8 cellular contexts compared by ENCODE assay signal in the genomic region with DNA sequence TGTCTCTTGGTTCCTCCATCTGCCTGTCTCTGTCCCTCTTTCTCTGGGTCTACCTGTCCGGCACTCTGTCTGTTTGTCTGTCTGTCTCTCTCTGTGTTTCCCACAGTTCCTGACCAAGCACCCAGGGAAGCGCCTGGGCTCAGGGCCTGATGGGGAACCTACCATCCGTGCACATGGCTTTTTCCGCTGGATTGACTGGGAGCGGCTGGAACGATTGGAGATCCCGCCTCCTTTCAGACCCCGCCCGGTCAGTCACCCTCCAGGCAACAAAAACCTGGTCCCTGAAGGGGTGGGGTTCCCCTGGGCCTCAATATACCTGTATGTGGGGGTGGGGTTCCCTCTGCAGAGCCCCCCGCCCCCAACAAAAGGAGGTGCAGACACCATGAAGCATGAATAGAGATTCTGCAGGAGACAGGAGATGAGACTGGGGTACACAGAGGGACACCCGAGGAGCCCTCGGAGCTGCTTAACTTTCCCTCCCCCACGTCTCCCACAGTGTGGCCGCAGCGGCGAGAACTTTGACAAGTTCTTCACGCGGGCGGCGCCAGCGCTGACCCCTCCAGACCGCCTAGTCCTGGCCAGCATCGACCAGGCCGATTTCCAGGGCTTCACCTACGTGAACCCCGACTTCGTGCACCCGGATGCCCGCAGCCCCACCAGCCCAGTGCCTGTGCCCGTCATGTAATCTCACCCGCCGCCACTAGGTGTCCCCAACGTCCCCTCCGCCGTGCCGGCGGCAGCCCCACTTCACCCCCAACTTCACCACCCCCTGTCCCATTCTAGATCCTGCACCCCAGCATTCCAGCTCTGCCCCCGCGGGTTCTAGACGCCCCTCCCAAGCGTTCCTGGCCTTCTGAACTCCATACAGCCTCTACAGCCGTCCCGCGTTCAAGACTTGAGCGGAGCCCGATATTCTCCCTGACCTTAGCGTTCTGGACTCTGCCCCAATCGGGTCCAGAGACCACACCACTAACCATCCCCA. TPM values are rescaled to one million over a fixed set of nuclear protein-coding genes. Genes with fewer than 3 reads are reported as not detected.
DNase-seq lines count a peak whose midpoint lies in the region; ATAC-seq and TF ChIP-seq lines count a peak whose summit lies in the region.

No MANE protein-coding gene starts in this region.

- no peaks in the 10 kb centered on the region for H3K9me3 Mint-ChIP-seq in activated CD4-positive, alpha-beta T cell treated with anti-CD3 and anti-CD28 coated beads, Interleukin-2, amount 10 ng/mL, durations not matched to agents 7 days and 5 days

- intact Hi-C loops in mucosa of descending colon (cut with DNase I, micrococcal nuclease), result no loop called here

- H3K36me3 Mint-ChIP-seq in activated CD4-positive, alpha-beta T cell treated with anti-CD3 and anti-CD28 coated beads, Interleukin-2, amount 10 ng/mL, durations not matched to agents 7 days and 5 days (ENCODE audit: low read depth), result no peaks in the 10 kb centered on the region

- no peak overlapping the region for H3K4me3 ChIP-seq in mucosa of descending colon

- CTCF ChIA-PET in activated CD4-positive, alpha-beta T cell treated with anti-CD3 and anti-CD28 coated beads, Interleukin-2, amount 10 ng/mL, durations not matched to agents 7 days and 5 days (lab: Charles Lee), result interaction anchor here (0.6 kb wide), 2 partner anchors 140 to 510 kb away, joined by 3 to 6 read pairs; no protein-coding TSS in a partner anchor

- H3K4me1 Mint-ChIP-seq in activated CD4-positive, alpha-beta T cell treated with anti-CD3 and anti-CD28 coated beads, Interleukin-2, amount 10 ng/mL, durations not matched to agents 7 days and 5 days, result peaks cover 16% of the 10 kb centered on the region

- no peaks in the 10 kb centered on the region for H3K36me3 ChIP-seq in mucosa of descending colon (ENCODE audit: low read depth)

- no peak overlapping the region for H3K4me3 Mint-ChIP-seq in activated CD4-positive, alpha-beta T cell treated with anti-CD3 and anti-CD28 coated beads, Interleukin-2, amount 10 ng/mL, durations not matched to agents 7 days and 5 days

- TF ChIP-seq CTCF in mucosa of descending colon (IDR thresholded peaks at IDR 0.05), result peak; percentile 74

- ATAC-seq in mucosa of descending colon, result peak; percentile 72
- ATAC-seq in GM19351 (IDR thresholded peaks at IDR 0.05; ENCODE audit: unreplicated experiment), result no peak
- ATAC-seq in HG02884 (IDR thresholded peaks at IDR 0.05; ENCODE audit: unreplicated experiment), result no peak

- H3K9me3 ChIP-seq in mucosa of descending colon, result no peaks in the 10 kb centered on the region

- DNase-seq in AG08396 (ENCODE audit: low spot score) (peak; percentile 88), HPDE6-E6E7 (ENCODE audit: extremely low spot score) (peak; percentile 59), ecto neural progenitor cell (ENCODE audit: low spot score) (peak; percentile 82), mucosa of descending colon (peak; percentile 52 to 60 (median 58))
- peak; percentile 62 for DNase-seq in activated CD4-positive, alpha-beta T cell treated with anti-CD3 and anti-CD28 coated beads, Interleukin-2, amount 10 ng/mL, durations not matched to agents 7 days and 5 days
- DNase-seq in stimulated activated CD8-positive, alpha-beta memory T cell treated with anti-CD3 and anti-CD28 coated beads, Interleukin-7, amount 100 ng/mL, for 1 hour (ENCODE audit: low read depth in 2 of 2), result peak; percentile 39 to 58

- POLR2A ChIA-PET in activated CD4-positive, alpha-beta T cell treated with anti-CD3 and anti-CD28 coated beads, Interleukin-2, amount 10 ng/mL, durations not matched to agents 7 days and 5 days (lab: Charles Lee), result no interaction called here

- no peak overlapping the region for H3K27ac Mint-ChIP-seq in activated CD4-positive, alpha-beta T cell treated with anti-CD3 and anti-CD28 coated beads, Interleukin-2, amount 10 ng/mL, durations not matched to agents 7 days and 5 days

- H3K4me1 ChIP-seq in mucosa of descending colon (ENCODE audit: low read depth), result peaks cover 2% of the 10 kb centered on the region

- peaks cover 60% of the 10 kb centered on the region for H3K27me3 Mint-ChIP-seq in activated CD4-positive, alpha-beta T cell treated with anti-CD3 and anti-CD28 coated beads, Interleukin-2, amount 10 ng/mL, durations not matched to agents 7 days and 5 days

RNA-seq across cellular contexts. Expression of gene CACNG7, which starts 2.6 kb away (rescaled TPM):
- total RNA-seq in activated CD4-positive, alpha-beta T cell treated with anti-CD3 and anti-CD28 coated beads, Interleukin-2, amount 10 ng/mL, durations not matched to agents 7 days and 5 days, result not detected
- total RNA-seq in mucosa of descending colon, result under 1 TPM in 1 of 3 donors, not detected in 2; 0.54 TPM

RNA-seq across cellular contexts. Expression of gene PRKCG, which starts 24.5 kb away (rescaled TPM):
- under 1 TPM; 0.40 to 0.45 TPM for total RNA-seq in activated CD4-positive, alpha-beta T cell treated with anti-CD3 and anti-CD28 coated beads, Interleukin-2, amount 10 ng/mL, durations not matched to agents 7 days and 5 days
- total RNA-seq in mucosa of descending colon, result under 1 TPM in 2 of 3 donors, not detected in 1; 0.09 to 0.35 TPM

RNA-seq across cellular contexts. Expression of gene MYADM, which starts 38.8 kb away (rescaled TPM):
- total RNA-seq in activated CD4-positive, alpha-beta T cell treated with anti-CD3 and anti-CD28 coated beads, Interleukin-2, amount 10 ng/mL, durations not matched to agents 7 days and 5 days, result 100 to 1,000 TPM; 107 to 122 TPM
- 100 to 1,000 TPM in 1 of 3 donors, 10 to 100 TPM in 2; 47.0 to 193 (median 67.7) TPM for total RNA-seq in mucosa of descending colon

RNA-seq across cellular contexts. Expression of gene CACNG8, which starts 56.2 kb away (rescaled TPM):
- not detected for total RNA-seq in activated CD4-positive, alpha-beta T cell treated with anti-CD3 and anti-CD28 coated beads, Interleukin-2, amount 10 ng/mL, durations not matched to agents 7 days and 5 days
- under 1 TPM in 2 of 3 donors, not detected in 1; 0.07 to 0.09 TPM for total RNA-seq in mucosa of descending colon
